ENCODE assay signal across 7 cellular contexts in genomic region chr4:184342857-184343237, GRCh38.
DNase-seq lines count a peak whose midpoint lies in the region; ATAC-seq and TF ChIP-seq lines count a peak whose summit lies in the region.
"Not testable (repeated sequence)": the region's sequence is repeated elsewhere in the genome, so short reads cannot be mapped to it uniquely, and the experiment has no call there.

No MANE protein-coding gene starts in this region.

- H4K20me1 ChIP-seq in DND-41 (ENCODE audit: insufficient read depth, low read length); OCI-LY7 (ENCODE audit: insufficient read depth, low read length): not testable (repeated sequence)

- CTCF ChIA-PET in OCI-LY7 (lab: Charles Lee; ENCODE audit: unreplicated experiment), result not testable (repeated sequence)

- not testable (repeated sequence) for TF ChIP-seq CTCF in DND-41 (IDR thresholded peaks at IDR 0.05; ENCODE audit: borderline replicate concordance, extremely low read depth, low read length, poor library complexity, severe bottlenecking); OCI-LY7 (conservative IDR thresholded peaks at IDR 0.05; ENCODE audit: low read length); foreskin keratinocyte (conservative IDR thresholded peaks at IDR 0.05); retinal pigment epithelial cell (conservative IDR thresholded peaks at IDR 0.05; ENCODE audit: low read depth, low read length)

- H3K27ac ChIP-seq in DND-41 (ENCODE audit: low read length); OCI-LY7 (ENCODE audit: low read depth, low read length, poor library complexity, severe bottlenecking): not testable (repeated sequence)
- H3K27ac ChIP-seq in foreskin keratinocyte, result peak overlapping the region; percentile 79
- peak overlapping the region; percentile 85 for H3K27ac ChIP-seq in muscle layer of duodenum (ENCODE audit: low read length)

- not testable (repeated sequence) for H3K9me3 Mint-ChIP-seq in activated T-cell treated with anti-CD3 and anti-CD28 coated beads, Interleukin-2, amount 50 U/mL, for 72 hours; central memory CD8-positive, alpha-beta T cell

- POLR2A ChIA-PET in OCI-LY7 (lab: Charles Lee), result interaction anchor here (0.6 to 7.5 kb wide), 10 partner anchors 10 to 202 kb away, joined by 3 to 117 read pairs (median 4); no protein-coding TSS in a partner anchor

- BruUV-seq in OCI-LY7 (replicated peaks; lab: Mats Ljungman, UMichigan), result not testable (repeated sequence)

- not testable (repeated sequence) for H3K4me3 ChIP-seq in DND-41 (ENCODE audit: low read depth in 1 of 2, low read length in 2 of 2); OCI-LY7 (ENCODE audit: low read depth, low read length, poor library complexity, severe bottlenecking)
- H3K4me3 ChIP-seq in muscle layer of duodenum (ENCODE audit: low read depth in 1 of 2, low read length in 2 of 2) (peak overlapping the region in 1 of 2 donors; percentile 80), retinal pigment epithelial cell (ENCODE audit: low read length) (peak overlapping the region; percentile 87)

- H3K9me3 ChIP-seq in DND-41 (ENCODE audit: insufficient read depth, low read length, severe bottlenecking); OCI-LY7 (ENCODE audit: low read length); muscle layer of duodenum (ENCODE audit: control insufficient read depth in 1 of 2, low read length in 2 of 2): not testable (repeated sequence)

- H3K27ac Mint-ChIP-seq in activated T-cell treated with anti-CD3 and anti-CD28 coated beads, Interleukin-2, amount 50 U/mL, for 72 hours, result not testable (repeated sequence)
- peak overlapping the region; percentile 58 for H3K27ac Mint-ChIP-seq in central memory CD8-positive, alpha-beta T cell (ENCODE audit: low read depth)

- H3K9ac ChIP-seq in DND-41 (ENCODE audit: low read depth, low read length), result peak overlapping the region; percentile 48; the same call in 1 of the 2 replicates

- intact Hi-C loops in OCI-LY7 (cut with micrococcal nuclease; ENCODE audit: unreplicated experiment), result loop anchor here (1.0 kb wide), 1 partner anchor 15 kb away; no protein-coding TSS in a partner anchor

- not testable (repeated sequence) for H3K36me3 Mint-ChIP-seq in activated T-cell treated with anti-CD3 and anti-CD28 coated beads, Interleukin-2, amount 50 U/mL, for 72 hours (ENCODE audit: insufficient read depth in 2 of 2); central memory CD8-positive, alpha-beta T cell (ENCODE audit: insufficient read depth)

- H3K27me3 Mint-ChIP-seq in activated T-cell treated with anti-CD3 and anti-CD28 coated beads, Interleukin-2, amount 50 U/mL, for 72 hours (ENCODE audit: low read depth); central memory CD8-positive, alpha-beta T cell: not testable (repeated sequence)

- not testable (repeated sequence) for ATAC-seq in DND-41 (ENCODE audit: insufficient read depth, low read depth); activated T-cell treated with anti-CD3 and anti-CD28 coated beads, Interleukin-2, amount 50 U/mL, for 72 hours (replicated peaks in 1 of 2); central memory CD8-positive, alpha-beta T cell (replicated peaks; ENCODE audit: extremely low read depth, poor library complexity, severe bottlenecking); foreskin keratinocyte

- not testable (repeated sequence) for H3K79me2 ChIP-seq in DND-41 (ENCODE audit: insufficient read depth, low read length); OCI-LY7 (ENCODE audit: insufficient read depth, low read depth, low read length)

- not testable (repeated sequence) for H2AFZ ChIP-seq in DND-41 (ENCODE audit: low read depth, low read length); OCI-LY7 (ENCODE audit: low read length)

- peak overlapping the region; percentile 73 to 80 for H3K4me3 Mint-ChIP-seq in activated T-cell treated with anti-CD3 and anti-CD28 coated beads, Interleukin-2, amount 50 U/mL, for 72 hours
- peak overlapping the region; percentile 62 for H3K4me3 Mint-ChIP-seq in central memory CD8-positive, alpha-beta T cell

- peak overlapping the region; percentile 85 for H3K4me2 ChIP-seq in DND-41 (ENCODE audit: insufficient read depth, low read length)
- peak overlapping the region; percentile 80 for H3K4me2 ChIP-seq in OCI-LY7 (ENCODE audit: low read length)

- H3K4me1 ChIP-seq in DND-41 (ENCODE audit: insufficient read depth, low read length); foreskin keratinocyte: not testable (repeated sequence)
- peaks cover 58% of the 10 kb centered on the region for H3K4me1 ChIP-seq in OCI-LY7 (ENCODE audit: insufficient read depth, low read length, poor library complexity, severe bottlenecking)
- peaks cover 2 to 16% of the 10 kb centered on the region in 2 donors for H3K4me1 ChIP-seq in muscle layer of duodenum (ENCODE audit: control insufficient read depth in 1 of 2, insufficient read depth in 2 of 2, low read length in 2 of 2)

- H3K9me2 ChIP-seq in OCI-LY7 (ENCODE audit: insufficient read depth, low read length), result not testable (repeated sequence)

- H3K4me1 Mint-ChIP-seq in activated T-cell treated with anti-CD3 and anti-CD28 coated beads, Interleukin-2, amount 50 U/mL, for 72 hours (ENCODE audit: low read depth), result peaks cover 21% of the 10 kb centered on the region
- H3K4me1 Mint-ChIP-seq in central memory CD8-positive, alpha-beta T cell, result peaks cover 31% of the 10 kb centered on the region

- not testable (repeated sequence) for H3K36me3 ChIP-seq in DND-41 (ENCODE audit: insufficient read depth, low read length); OCI-LY7 (ENCODE audit: insufficient read depth, low read length); muscle layer of duodenum (ENCODE audit: control insufficient read depth in 1 of 2, insufficient read depth in 2 of 2, low read length in 2 of 2)

- not testable (repeated sequence) for H3K27me3 ChIP-seq in DND-41 (ENCODE audit: insufficient read depth, low read length, poor library complexity); foreskin keratinocyte; muscle layer of duodenum (ENCODE audit: low read depth, low read length)

- DNase-seq in DND-41; OCI-LY7 (ENCODE audit: low spot score); activated T-cell treated with anti-CD3 and anti-CD28 coated beads, Interleukin-2, amount 50 U/mL, for 72 hours; central memory CD8-positive, alpha-beta T cell (ENCODE audit: low spot score in 2 of 2); foreskin keratinocyte; retinal pigment epithelial cell (ENCODE audit: low read depth): not testable (repeated sequence)
